11 cellular contexts compared by ENCODE assay signal in genomic region chr4:119372316-119372715, GRCh38. TPM values are rescaled to one million over a fixed set of nuclear protein-coding genes. Genes with fewer than 3 reads are reported as not detected.
"Had no signal": no experiment of that assay in that cellular context is flagged by ENCODE, and none has a peak within 500 bp of the region (broad histone marks: within the 10 kb centered on the region; RNA-seq: fewer than 3 reads in every experiment).

No MANE protein-coding gene starts in this region.

RNA-seq across cellular contexts. Expression of gene FABP2, which starts 50.4 kb away (rescaled TPM):
- total RNA-seq: activated B cell treated with CpG ODN at 0.5 μM for 24 hours; activated CD4-positive, alpha-beta memory T cell treated with anti-CD3 and anti-CD28 coated beads, Interleukin-2, amount 10 ng/mL, durations not matched to agents 7 days and 5 days; activated CD4-positive, alpha-beta T cell treated with anti-CD3 and anti-CD28 coated beads, Interleukin-2, amount 10 ng/mL, durations not matched to agents 24 days and 14 days; activated T-cell treated with anti-CD3 and anti-CD28 coated beads, Interleukin-2, amount 50 U/mL, for 72 hours; astrocyte; bronchial epithelial cell; chondrocyte; dermis blood vessel endothelial cell; esophagus muscularis mucosa; foreskin keratinocyte; T-helper 17 cell had no signal
- polyA plus RNA-seq: foreskin keratinocyte had no signal
